ENCODE assay signal across 1 cellular context in genomic region chr17:63941751-63942150, GRCh38.
TF ChIP-seq lines count a peak whose summit lies in the region.

No MANE protein-coding gene starts in this region.

TF ChIP-seq in K562, 482 proteins besides CTCF, POLR2A, EP300 and RAD21:
- no peak for TF ChIP-seq RFX1 (IDR thresholded peaks at IDR 0.05)
- TF ChIP-seq POLR2G (IDR thresholded peaks at IDR 0.05; ENCODE audit: low read depth, low read length): 0 out of 2 replicates have a peak, but pooled peaks have one; percentile 16
- no peak for TF ChIP-seq HDAC8 (tag; IDR thresholded peaks at IDR 0.05)
- no peak for TF ChIP-seq DMBX1 (CRISPR knock-in tag; IDR thresholded peaks at IDR 0.05; ENCODE audit: borderline replicate concordance)
- TF ChIP-seq ID3 (CRISPR knock-in tag; IDR thresholded peaks at IDR 0.05): no peak
- no peak for TF ChIP-seq ID3 (tag; IDR thresholded peaks at IDR 0.05)
